In the genomic region with DNA sequence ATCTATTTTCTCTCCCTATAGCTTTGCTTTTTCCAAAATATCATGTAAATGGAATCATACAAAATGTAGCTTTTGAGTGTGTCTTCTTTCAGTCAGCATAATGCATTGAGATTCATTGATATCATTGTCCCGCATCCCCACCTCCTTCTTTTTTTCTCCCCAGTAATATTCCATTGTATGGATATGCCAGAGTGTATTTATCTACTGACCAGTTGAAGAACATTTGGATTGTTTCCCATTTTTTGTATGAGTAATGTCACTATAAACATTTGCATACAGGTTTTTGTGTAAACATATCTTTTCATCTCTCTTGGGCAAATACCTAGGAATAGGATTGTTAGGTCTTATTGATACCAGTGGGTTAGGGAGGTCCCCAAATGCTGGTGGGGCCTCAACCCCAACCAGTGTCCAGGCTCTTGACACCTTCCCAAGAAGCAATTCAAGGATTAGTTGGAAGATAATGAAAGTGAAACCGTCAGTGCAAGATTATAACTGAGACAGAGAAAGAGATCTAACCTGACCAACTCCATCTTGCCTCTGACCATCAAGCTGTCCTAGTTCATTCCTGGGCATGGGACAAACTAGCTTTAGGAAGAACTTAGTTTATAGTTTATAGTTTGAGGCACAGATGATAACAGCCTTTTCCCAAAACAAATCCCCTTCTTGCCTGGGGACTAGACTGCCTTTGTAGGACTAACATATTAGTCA, we compare ENCODE assay signal across 20 cellular contexts. TPM values are rescaled to one million over a fixed set of nuclear protein-coding genes. Genes with fewer than 3 reads are reported as not detected.
DNase-seq lines count a peak whose midpoint lies in the region; ATAC-seq and TF ChIP-seq lines count a peak whose summit lies in the region.
"Had no signal": no experiment of that assay in that cellular context is flagged by ENCODE, and none has a peak within 500 bp of the region (broad histone marks: within the 10 kb centered on the region; RNA-seq: fewer than 3 reads in every experiment).

No MANE protein-coding gene starts in this region.

- H3K9me3 Mint-ChIP-seq in activated CD8-positive, alpha-beta memory T cell treated with anti-CD3 and anti-CD28 coated beads, Interleukin-2, amount 10 ng/mL, durations not matched to agents 7 days and 5 days (ENCODE audit: low read depth), result no peaks in the 10 kb centered on the region
- H3K9me3 Mint-ChIP-seq in activated CD8-positive, alpha-beta T cell treated with anti-CD3 and anti-CD28 coated beads, Interleukin-2, amount 10 ng/mL, durations not matched to agents 7 days and 5 days (ENCODE audit: insufficient read depth), result no peaks in the 10 kb centered on the region
- H3K9me3 Mint-ChIP-seq in naive thymus-derived CD8-positive, alpha-beta T cell, result no peaks in the 10 kb centered on the region
- H3K9me3 Mint-ChIP-seq: IgD-negative memory B cell had no signal

- H3K27ac ChIP-seq in MM.1S (ENCODE audit: low read length) (no peak overlapping the region), RWPE1 (no peak overlapping the region)
- H3K27ac ChIP-seq: esophagus muscularis mucosa, HL-60, parathyroid adenoma, SJCRH30, testis had no signal

- POLR2A ChIA-PET in activated CD8-positive, alpha-beta T cell treated with anti-CD3 and anti-CD28 coated beads, Interleukin-2, amount 10 ng/mL, durations not matched to agents 7 days and 5 days (lab: Charles Lee), result interaction anchor here (0.7 to 1.0 kb wide), 2 partner anchors 8 kb away, joined by 4 read pairs; no protein-coding TSS in a partner anchor
- POLR2A ChIA-PET in naive thymus-derived CD8-positive, alpha-beta T cell (lab: Charles Lee), result interaction anchor here (0.7 to 3.1 kb wide), 5 partner anchors 8 to 1298 kb away, joined by 4 to 11 read pairs (median 4); partner anchors contain the start of genes C3orf33 and CCNL1
- POLR2A ChIA-PET in RWPE1 (lab: Yijun Ruan, JAX; ENCODE audit: low non-redundant PET), result interaction anchor here (0.5 kb wide), 1 partner anchor 14 kb away, joined by 3 read pairs; no protein-coding TSS in a partner anchor

- CTCF ChIA-PET in activated CD8-positive, alpha-beta memory T cell treated with anti-CD3 and anti-CD28 coated beads, Interleukin-2, amount 10 ng/mL, durations not matched to agents 7 days and 5 days (lab: Charles Lee), result interaction anchor here (0.6 to 4.6 kb wide), 5 partner anchors 8 to 56 kb away, joined by 3 to 35 read pairs (median 5); partner anchors contain the start of gene C3orf33
- CTCF ChIA-PET in activated CD8-positive, alpha-beta T cell treated with anti-CD3 and anti-CD28 coated beads, Interleukin-2, amount 10 ng/mL, durations not matched to agents 7 days and 5 days (lab: Charles Lee), result interaction anchor here (0.8 to 3.3 kb wide), 4 partner anchors 8 to 56 kb away, joined by 4 to 25 read pairs (median 4); partner anchors contain the start of genes C3orf33 and GMPS
- CTCF ChIA-PET in RWPE1 (lab: Yijun Ruan, JAX), result no interaction called here

- peak overlapping the region; percentile 43 for H2AFZ ChIP-seq in MM.1S (ENCODE audit: low read length)
- H2AFZ ChIP-seq: parathyroid adenoma had no signal

- peaks cover 36% of the 10 kb centered on the region for H3K4me1 Mint-ChIP-seq in activated CD8-positive, alpha-beta memory T cell treated with anti-CD3 and anti-CD28 coated beads, Interleukin-2, amount 10 ng/mL, durations not matched to agents 7 days and 5 days
- peaks cover 36% of the 10 kb centered on the region for H3K4me1 Mint-ChIP-seq in activated CD8-positive, alpha-beta T cell treated with anti-CD3 and anti-CD28 coated beads, Interleukin-2, amount 10 ng/mL, durations not matched to agents 7 days and 5 days (ENCODE audit: low read depth)
- peaks cover 0 to 18% (median 11%) of the 10 kb centered on the region in 4 donors for H3K4me1 Mint-ChIP-seq in naive thymus-derived CD8-positive, alpha-beta T cell
- H3K4me1 Mint-ChIP-seq: naive B cell had no signal

- H3K4me1 ChIP-seq in MM.1S (ENCODE audit: low read length), result peaks cover 14% of the 10 kb centered on the region
- H3K4me1 ChIP-seq: esophagus muscularis mucosa, parathyroid adenoma, SJCRH30, testis had no signal

- H4K20me1 ChIP-seq in MM.1S (ENCODE audit: insufficient read depth, low read length), result no peaks in the 10 kb centered on the region
- H4K20me1 ChIP-seq: BLaER1 treated with 17β-estradiol and CSF1 and Interleukin-3, amounts not matched to agents 10 nM and 100 nM had no signal

- no peaks in the 10 kb centered on the region for H3K9me3 ChIP-seq in MM.1S (replicated peaks; ENCODE audit: insufficient read depth, low read length)
- H3K9me3 ChIP-seq: esophagus muscularis mucosa, SJCRH30, testis had no signal

- peak overlapping the region; percentile 4; the same call in 1 of the 2 replicates for H3K4me2 ChIP-seq in MM.1S (ENCODE audit: low read depth, low read length)

- no peak for DNase-seq in activated CD8-positive, alpha-beta memory T cell treated with anti-CD3 and anti-CD28 coated beads, Interleukin-2, amount 10 ng/mL, durations not matched to agents 7 days and 5 days
- DNase-seq in activated CD8-positive, alpha-beta memory T cell treated with anti-CD3 and anti-CD28 coated beads, Interleukin-2, amount 50 U/mL, for 4 hours, result no peak
- DNase-seq in MM.1S, result no peak
- DNase-seq in activated CD8-positive, alpha-beta T cell treated with anti-CD3 and anti-CD28 coated beads, Interleukin-2, amount 10 ng/mL, durations not matched to agents 7 days and 5 days, result no peak
- no peak for DNase-seq in naive thymus-derived CD8-positive, alpha-beta T cell
- no peak for DNase-seq in central memory CD4-positive, alpha-beta T cell
- no peak for DNase-seq in RWPE1 (ENCODE audit: low spot score)
- DNase-seq in GM03348 (ENCODE audit: low spot score), result no peak
- DNase-seq: activated B cell treated with CpG ODN at 0.5 μM for 24 hours, activated gamma-delta T cell, naive B cell, NCI-H1694, testis had no signal

- H3K27me3 ChIP-seq in MM.1S (replicated peaks; ENCODE audit: insufficient read depth, low read length), result no peaks in the 10 kb centered on the region
- H3K27me3 ChIP-seq: BLaER1 treated with 17β-estradiol and CSF1 and Interleukin-3, amounts not matched to agents 10 nM and 100 nM; esophagus muscularis mucosa; SJCRH30; testis had no signal

- ATAC-seq in activated CD8-positive, alpha-beta memory T cell treated with anti-CD3 and anti-CD28 coated beads, Interleukin-2, amount 10 ng/mL, durations not matched to agents 7 days and 5 days, result no peak
- no peak for ATAC-seq in activated CD8-positive, alpha-beta T cell treated with anti-CD3 and anti-CD28 coated beads, Interleukin-2, amount 10 ng/mL, durations not matched to agents 7 days and 5 days
- no peak for ATAC-seq in naive thymus-derived CD8-positive, alpha-beta T cell
- ATAC-seq: sciatic nerve had no signal

- H3K4me3 ChIP-seq in MM.1S (ENCODE audit: low read length), result no peak overlapping the region
- H3K4me3 ChIP-seq: BLaER1 treated with 17β-estradiol and CSF1 and Interleukin-3, amounts not matched to agents 10 nM and 100 nM; esophagus muscularis mucosa; SJCRH30; testis had no signal

- peaks cover 7% of the 10 kb centered on the region for H3F3A ChIP-seq in MM.1S (ENCODE audit: insufficient read depth, low read length)

- no peak overlapping the region for H3K9ac ChIP-seq in MM.1S (ENCODE audit: low read length)
- H3K9ac ChIP-seq: BLaER1 treated with 17β-estradiol and CSF1 and Interleukin-3, amounts not matched to agents 10 nM and 100 nM; parathyroid adenoma had no signal

- H3K4me3 Mint-ChIP-seq in activated CD8-positive, alpha-beta memory T cell treated with anti-CD3 and anti-CD28 coated beads, Interleukin-2, amount 10 ng/mL, durations not matched to agents 7 days and 5 days, result peak overlapping the region; percentile 9
- no peak overlapping the region for H3K4me3 Mint-ChIP-seq in activated CD8-positive, alpha-beta T cell treated with anti-CD3 and anti-CD28 coated beads, Interleukin-2, amount 10 ng/mL, durations not matched to agents 7 days and 5 days
- peak overlapping the region in 1 of 10 donors; percentile 26 for H3K4me3 Mint-ChIP-seq in naive thymus-derived CD8-positive, alpha-beta T cell
- H3K4me3 Mint-ChIP-seq: activated B cell treated with CpG ODN at 0.5 μM for 24 hours, naive B cell had no signal

- H3K27ac Mint-ChIP-seq in activated CD8-positive, alpha-beta memory T cell treated with anti-CD3 and anti-CD28 coated beads, Interleukin-2, amount 10 ng/mL, durations not matched to agents 7 days and 5 days, result peak overlapping the region; percentile 86
- H3K27ac Mint-ChIP-seq in activated CD8-positive, alpha-beta T cell treated with anti-CD3 and anti-CD28 coated beads, Interleukin-2, amount 10 ng/mL, durations not matched to agents 7 days and 5 days, result peak overlapping the region; percentile 89
- peak overlapping the region in 7 of 10 donors; percentile 22 to 90 (median 74) for H3K27ac Mint-ChIP-seq in naive thymus-derived CD8-positive, alpha-beta T cell
- H3K27ac Mint-ChIP-seq: activated B cell treated with CpG ODN at 0.5 μM for 24 hours had no signal

- no peaks in the 10 kb centered on the region for H3K27me3 Mint-ChIP-seq in activated CD8-positive, alpha-beta memory T cell treated with anti-CD3 and anti-CD28 coated beads, Interleukin-2, amount 10 ng/mL, durations not matched to agents 7 days and 5 days
- H3K27me3 Mint-ChIP-seq in activated CD8-positive, alpha-beta T cell treated with anti-CD3 and anti-CD28 coated beads, Interleukin-2, amount 10 ng/mL, durations not matched to agents 7 days and 5 days (ENCODE audit: low read depth), result no peaks in the 10 kb centered on the region
- no peaks in the 10 kb centered on the region for H3K27me3 Mint-ChIP-seq in naive thymus-derived CD8-positive, alpha-beta T cell
- H3K27me3 Mint-ChIP-seq: activated B cell treated with CpG ODN at 0.5 μM for 24 hours had no signal

- H3K36me3 Mint-ChIP-seq in activated CD8-positive, alpha-beta memory T cell treated with anti-CD3 and anti-CD28 coated beads, Interleukin-2, amount 10 ng/mL, durations not matched to agents 7 days and 5 days, result no peaks in the 10 kb centered on the region
- peaks cover 3% of the 10 kb centered on the region for H3K36me3 Mint-ChIP-seq in activated CD8-positive, alpha-beta T cell treated with anti-CD3 and anti-CD28 coated beads, Interleukin-2, amount 10 ng/mL, durations not matched to agents 7 days and 5 days (ENCODE audit: low read depth)
- H3K36me3 Mint-ChIP-seq in naive thymus-derived CD8-positive, alpha-beta T cell, result no peaks in the 10 kb centered on the region
- H3K36me3 Mint-ChIP-seq: IgD-negative memory B cell, naive B cell had no signal

- no peaks in the 10 kb centered on the region for H3K9me2 ChIP-seq in MM.1S (replicated peaks; ENCODE audit: insufficient read depth, low read length)

- TF ChIP-seq CTCF in MM.1S (IDR thresholded peaks at IDR 0.05; ENCODE audit: low read length) (no peak), RWPE1 (conservative IDR thresholded peaks at IDR 0.05; ENCODE audit: low read depth) (no peak)

- H3K79me2 ChIP-seq in MM.1S (ENCODE audit: low read length), result no peaks in the 10 kb centered on the region
- H3K79me2 ChIP-seq: parathyroid adenoma had no signal

- H3K36me3 ChIP-seq in MM.1S (replicated peaks; ENCODE audit: insufficient read depth, low read length), result no peaks in the 10 kb centered on the region
- H3K36me3 ChIP-seq: BLaER1 treated with 17β-estradiol and CSF1 and Interleukin-3, amounts not matched to agents 10 nM and 100 nM; esophagus muscularis mucosa; SJCRH30 had no signal

RNA-seq across cellular contexts. Expression of gene SLC33A1, which starts 7.4 kb away (rescaled TPM):
- total RNA-seq in activated CD8-positive, alpha-beta memory T cell treated with anti-CD3 and anti-CD28 coated beads, Interleukin-2, amount 10 ng/mL, durations not matched to agents 7 days and 5 days, result 10 to 100 TPM; 24.1 to 24.4 TPM
- 10 to 100 TPM; 20.0 to 20.2 TPM for total RNA-seq in activated CD8-positive, alpha-beta T cell treated with anti-CD3 and anti-CD28 coated beads, Interleukin-2, amount 10 ng/mL, durations not matched to agents 7 days and 5 days
- total RNA-seq in naive thymus-derived CD8-positive, alpha-beta T cell, result 10 to 100 TPM; 29.0 to 32.2 TPM
- 10 to 100 TPM; 11.2 to 15.2 (median 12.5) TPM for polyA plus RNA-seq in naive thymus-derived CD8-positive, alpha-beta T cell

RNA-seq across cellular contexts. Expression of gene GMPS, which starts 8.8 kb away (rescaled TPM):
- total RNA-seq in activated CD8-positive, alpha-beta memory T cell treated with anti-CD3 and anti-CD28 coated beads, Interleukin-2, amount 10 ng/mL, durations not matched to agents 7 days and 5 days, result 100 to 1,000 TPM in 1 of 2 experiments, 10 to 100 TPM in 1; 96.9 to 104 TPM
- 100 to 1,000 TPM; 102 to 109 TPM for total RNA-seq in activated CD8-positive, alpha-beta T cell treated with anti-CD3 and anti-CD28 coated beads, Interleukin-2, amount 10 ng/mL, durations not matched to agents 7 days and 5 days
- 10 to 100 TPM; 43.1 to 45.0 TPM for total RNA-seq in naive thymus-derived CD8-positive, alpha-beta T cell
- 10 to 100 TPM; 52.5 to 71.7 (median 60.7) TPM for polyA plus RNA-seq in naive thymus-derived CD8-positive, alpha-beta T cell

RNA-seq across cellular contexts. Expression of gene C3orf33, which starts 55.6 kb away (rescaled TPM):
- total RNA-seq in activated CD8-positive, alpha-beta memory T cell treated with anti-CD3 and anti-CD28 coated beads, Interleukin-2, amount 10 ng/mL, durations not matched to agents 7 days and 5 days, result 1 to 10 TPM; 1.1 to 1.3 TPM
- total RNA-seq in activated CD8-positive, alpha-beta T cell treated with anti-CD3 and anti-CD28 coated beads, Interleukin-2, amount 10 ng/mL, durations not matched to agents 7 days and 5 days, result 1 to 10 TPM in 1 of 2 experiments, under 1 TPM in 1; 0.60 to 1.3 TPM
- 1 to 10 TPM; 3.5 to 4.3 TPM for total RNA-seq in naive thymus-derived CD8-positive, alpha-beta T cell
- 1 to 10 TPM; 3.2 to 5.6 (median 4.4) TPM for polyA plus RNA-seq in naive thymus-derived CD8-positive, alpha-beta T cell
